In the genomic region with DNA sequence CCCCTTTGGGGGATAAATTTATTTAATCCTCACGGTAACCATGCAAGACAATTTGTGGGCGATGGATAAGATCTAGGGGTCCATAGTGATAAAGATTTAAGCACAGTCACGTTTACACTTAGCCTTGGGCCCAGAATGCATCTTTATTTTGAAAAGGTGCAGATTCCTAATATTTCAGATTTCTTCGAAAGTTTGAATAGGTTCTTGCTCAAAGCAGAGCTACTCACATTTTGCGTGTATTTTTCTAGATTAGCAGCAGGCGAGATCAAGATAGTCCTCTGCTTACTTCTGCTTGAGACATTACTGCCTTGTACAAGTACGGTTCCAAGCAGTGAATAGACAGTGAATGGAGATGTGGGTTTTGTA, we compare ENCODE assay signal across 8 cellular contexts. TPM values are rescaled to one million over a fixed set of nuclear protein-coding genes. Genes with fewer than 3 reads are reported as not detected.
A peak's percentile ranks its signal among the peaks of the same experiment; 100 is the strongest.
DNase-seq lines count a peak whose midpoint lies in the region; ATAC-seq, FAIRE-seq and TF ChIP-seq lines count a peak whose summit lies in the region.

No MANE protein-coding gene starts in this region.

- in situ Hi-C loops in GM12878 (cut with MboI) = no loop called here

- H3K27me3 Mint-ChIP-seq in HFFc6 (ENCODE audit: insufficient read depth) = no peaks in the 10 kb centered on the region

- peak overlapping the region; percentile 77 for H3K9ac ChIP-seq in GM12878 (ENCODE audit: control insufficient read depth, insufficient read depth, low read length)

- TF ChIP-seq CTCF in AG10803 (conservative IDR thresholded peaks at IDR 0.05; ENCODE audit: low read length) (no peak), HFFc6 (IDR thresholded peaks at IDR 0.05) (no peak), GM12878 (IDR thresholded peaks at IDR 0.05 in 2 of 3, conservative IDR thresholded peaks at IDR 0.05 in 1 of 3; ENCODE audit: control insufficient read depth in 2 of 3, extremely low read depth in 1 of 3, insufficient read depth in 1 of 3, low read depth in 3 of 3, low read length in 3 of 3) (no peak)

- TF ChIP-seq POLR2A in GM12878 (IDR thresholded peaks at IDR 0.05; ENCODE audit: low read depth, low read length) = no peak

- DNase-seq in AG10803 (ENCODE audit: low read depth) (peak; percentile 17), HFFc6 (no peak), GM12878 (ENCODE audit: low read depth, low spot score) (no peak), NCI-H510A treated with DMSO at 0.1 percent for 48 hours (lab: John Stamatoyannopoulos, UW) (no peak), dedifferentiated amniotic fluid mesenchymal stem cell (ENCODE audit: extremely low spot score) (no peak)
- DNase-seq in activated CD4-positive, alpha-beta T cell treated with anti-CD3 and anti-CD28 coated beads for 4 hours = no peak

- peaks cover 17% of the 10 kb centered on the region for H3K79me2 ChIP-seq in GM12878 (ENCODE audit: control insufficient read depth, insufficient read depth, low read length)

- no peaks in the 10 kb centered on the region for H3K9me3 Mint-ChIP-seq in HFFc6

- ATAC-seq in GM12878 = peak; percentile 18; the same call in 2 of the 3 replicates
- ATAC-seq in GM18909 (IDR thresholded peaks at IDR 0.05; ENCODE audit: poor library complexity, unreplicated experiment) = no peak

- H2AFZ ChIP-seq in GM12878 (ENCODE audit: control insufficient read depth, low read depth, low read length) = peak overlapping the region; percentile 97

- H3K4me3 ChIP-seq in AG10803 (ENCODE audit: low read length) (peak overlapping the region; percentile 83), GM12878 (peak overlapping the region; percentile 83), mesodermal cell (ENCODE audit: extremely low read depth, insufficient read depth, low read length, poor library complexity, severe bottlenecking) (peak overlapping the region; percentile 73)

- H4K20me1 ChIP-seq in GM12878 (ENCODE audit: control insufficient read depth, insufficient read depth) = no peaks in the 10 kb centered on the region

- H3K36me3 ChIP-seq in GM12878 (ENCODE audit: control insufficient read depth in 2 of 2, insufficient read depth in 2 of 2, low read length in 1 of 2) (peaks cover 0 to 4% of the 10 kb centered on the region in 2 experiments; a peak in 2 of 4 replicates), mesodermal cell (ENCODE audit: control insufficient read depth, insufficient read depth, low read length) (peaks cover 12% of the 10 kb centered on the region)

- H3K36me3 Mint-ChIP-seq in HFFc6 (ENCODE audit: low read depth) = peaks cover 21% of the 10 kb centered on the region; the same call in 1 of the 2 replicates

- peaks cover 7% of the 10 kb centered on the region; the same call in 1 of the 2 replicates for H3K4me1 ChIP-seq in GM12878 (ENCODE audit: control insufficient read depth, insufficient read depth, low read length)
- H3K4me1 ChIP-seq in mesodermal cell (ENCODE audit: control insufficient read depth, insufficient read depth, low read length, poor library complexity, severe bottlenecking) = peaks cover 10% of the 10 kb centered on the region

- peak overlapping the region; percentile 92 for H3K27ac Mint-ChIP-seq in HFFc6

- FAIRE-seq in GM12878 (lab: Jason Lieb, UNC) = no peak

- peak overlapping the region; percentile 91 for H3K4me2 ChIP-seq in GM12878 (ENCODE audit: control insufficient read depth, insufficient read depth)

- H3K4me3 Mint-ChIP-seq in HFFc6 = peak overlapping the region; percentile 97

- POLR2A ChIA-PET in GM12878 (lab: Charles Lee) = no interaction called here

- SMC1A ChIA-PET in GM12878 (lab: Charles Lee; ENCODE audit: uncharacterized antibody, unreplicated experiment) = interaction anchor here (0.7 to 2.7 kb wide), 8 partner anchors 8 to 441 kb away, joined by 3 to 10 read pairs (median 5); no protein-coding TSS in a partner anchor

- intact Hi-C loops in GM12878 (cut with micrococcal nuclease; ENCODE audit: unreplicated experiment) = loop anchor here (1.0 kb wide), 1 partner anchor 96 kb away; no protein-coding TSS in a partner anchor

- 9% methylated on average over 7 of the region's 7 CpGs for WGBS in GM12878 (ENCODE audit: insufficient coverage, insufficient replicate concordance, low lambda C conversion rate, missing lambda C conversion rate)
- 18 to 37% methylated on average over 4 to 6 of the region's 7 CpGs for WGBS in mesodermal cell (ENCODE audit: insufficient coverage in 2 of 2), 2 experiments

- TF ChIP-seq RAD21 in GM12878 (IDR thresholded peaks at IDR 0.05; ENCODE audit: insufficient read depth, low read depth, low read length) = no peak

- BruUV-seq in GM12878 (replicated peaks; lab: Mats Ljungman, UMichigan) = no TSS peak

- CTCF ChIA-PET in GM12878 (lab: Yijun Ruan, JAX) = interaction anchor here (0.7 to 2.5 kb wide), 5 partner anchors 8 to 397 kb away, joined by 3 to 8 read pairs (median 3); no protein-coding TSS in a partner anchor

- no peak for TF ChIP-seq EP300 in GM12878 (IDR thresholded peaks at IDR 0.05; ENCODE audit: borderline replicate concordance in 1 of 2, control insufficient read depth in 1 of 2, low read depth in 2 of 2, low read length in 2 of 2)

- no peaks in the 10 kb centered on the region; a peak in 1 of 4 replicates for H3K27me3 ChIP-seq in GM12878 (replicated peaks in 1 of 2; ENCODE audit: control insufficient read depth in 2 of 2, insufficient read depth in 2 of 2, low read length in 1 of 2)

- RAD21 ChIA-PET in GM12878 (lab: Charles Lee; ENCODE audit: unreplicated experiment) = interaction anchor here (1.1 to 2.5 kb wide), 3 partner anchors 12 to 137 kb away, joined by 3 to 14 read pairs (median 5); no protein-coding TSS in a partner anchor

- peaks cover 60% of the 10 kb centered on the region for H3K4me1 Mint-ChIP-seq in HFFc6 (ENCODE audit: low read depth)

- H3K9me3 ChIP-seq in GM12878 (replicated peaks; ENCODE audit: control insufficient read depth, insufficient read depth, low read length) = no peaks in the 10 kb centered on the region
- peaks cover 8% of the 10 kb centered on the region for H3K9me3 ChIP-seq in mesodermal cell (ENCODE audit: control insufficient read depth, low read length)

- H3K27ac ChIP-seq in GM12878 (ENCODE audit: control insufficient read depth, insufficient read depth) (peak overlapping the region; percentile 78), mesodermal cell (ENCODE audit: low read depth, low read length, severe bottlenecking) (peak overlapping the region; percentile 98)

RNA-seq across cellular contexts. Expression of gene TSEN15, which starts 0.6 kb away (rescaled TPM):
- total RNA-seq in HFFc6 (2021; fragmentation: NEBNext Ultra II Directional; extraction: Animal tissue kit (Norgen Biotek cat#: 25700)) = 10 to 100 TPM; 32.7 to 47.0 (median 40.4) TPM
- 59.5 and 62.3 TPM in 2 replicates for total RNA-seq in GM12878 (2013; cell fraction: nucleolus; rRNA removed)
- total RNA-seq in GM12878 (2014; rRNA removed) (80.9 and 90.9 TPM in 2 replicates), GM12878 (2014; rRNA removed; fragmentation: Illumina TruSeq; extraction: Trizol) (69.8 and 70.3 TPM in 2 replicates), GM12878 (2021) (51.0 and 53.2 TPM in 2 replicates)
- polyA plus RNA-seq in GM12878 (2011; ENCODE audit: low read depth) = 11.1 TPM
- polyA plus RNA-seq in GM12878 (2011; rRNA removed) (70.6 and 93.5 TPM in 2 replicates), GM12878 (2014; fragmentation: Illumina TruSeq; extraction: Trizol) (71.3 and 95.7 TPM in 2 replicates), GM12878 (2014; fragmentation: Nextera tagmentation; extraction: Ambion mirVana) (10 to 100 TPM; 21.1 to 35.1 TPM), GM12878 (2014; rRNA removed) (56.9 and 59.2 TPM in 2 replicates), GM12878 (2016; fragmentation: Nextera tagmentation; extraction: Ambion mirVana) (100 to 1,000 TPM; 132 to 136 TPM)
- 35.9 and 42.2 TPM in 2 replicates for polyA plus RNA-seq in GM12878 (2011; cell fraction: cytosol; rRNA removed)
- polyA plus RNA-seq in GM12878 (2011; cell fraction: nucleus; rRNA removed) = 35.8 and 39.3 TPM in 2 replicates
- 15.6 and 19.6 TPM in 2 replicates for polyA plus RNA-seq in GM12878 (2012)
- polyA minus RNA-seq in GM12878 (2011; rRNA and poly(A)+ RNA removed) = 36.0 and 50.2 TPM in 2 replicates
- 20.4 and 23.7 TPM in 2 replicates for polyA minus RNA-seq in GM12878 (2011; cell fraction: cytosol; rRNA and poly(A)+ RNA removed)
- 40.5 and 60.3 TPM in 2 replicates for polyA minus RNA-seq in GM12878 (2011; cell fraction: nucleus; rRNA and poly(A)+ RNA removed)
- 44.9 TPM for polyA plus RNA-seq in mesodermal cell (2013, experiment 1 of 2)
- 57.5 TPM for polyA plus RNA-seq in mesodermal cell (2013, experiment 2 of 2)

RNA-seq across cellular contexts. Expression of gene COLGALT2, which starts 14.6 kb away (rescaled TPM):
- 1 to 10 TPM; 3.4 to 5.4 (median 4.6) TPM for total RNA-seq in HFFc6 (2021; fragmentation: NEBNext Ultra II Directional; extraction: Animal tissue kit (Norgen Biotek cat#: 25700))
- 2.6 and 2.9 TPM in 2 replicates for total RNA-seq in GM12878 (2013; cell fraction: nucleolus; rRNA removed)
- total RNA-seq in GM12878 (2014; rRNA removed) (0.96 and 1.1 TPM in 2 replicates), GM12878 (2014; rRNA removed; fragmentation: Illumina TruSeq; extraction: Trizol) (0.81 and 1.1 TPM in 2 replicates), GM12878 (2021) (1.5 TPM in 2 replicates)
- polyA plus RNA-seq in GM12878 (2011; ENCODE audit: low read depth) = not detected
- polyA plus RNA-seq in GM12878 (2011; rRNA removed) (0.24 and 0.31 TPM in 2 replicates), GM12878 (2014; fragmentation: Illumina TruSeq; extraction: Trizol) (1.4 and 2.1 TPM in 2 replicates), GM12878 (2014; fragmentation: Nextera tagmentation; extraction: Ambion mirVana) (under 1 TPM; 0.45 to 0.75 TPM), GM12878 (2014; rRNA removed) (0.62 and 0.83 TPM in 2 replicates), GM12878 (2016; fragmentation: Nextera tagmentation; extraction: Ambion mirVana) (under 1 TPM; 0.62 to 0.82 TPM)
- polyA plus RNA-seq in GM12878 (2011; cell fraction: cytosol; rRNA removed) = 0.27 and 0.39 TPM in 2 replicates
- 0.75 and 1.9 TPM in 2 replicates for polyA plus RNA-seq in GM12878 (2011; cell fraction: nucleus; rRNA removed)
- polyA plus RNA-seq in GM12878 (2012) = 0.08 TPM in 1 of 2 replicates, not detected in the other
- 0.15 and 0.59 TPM in 2 replicates for polyA minus RNA-seq in GM12878 (2011; rRNA and poly(A)+ RNA removed)
- polyA minus RNA-seq in GM12878 (2011; cell fraction: cytosol; rRNA and poly(A)+ RNA removed) = not detected in 2 replicates
- polyA minus RNA-seq in GM12878 (2011; cell fraction: nucleus; rRNA and poly(A)+ RNA removed) = 0.48 and 0.86 TPM in 2 replicates
- polyA plus RNA-seq in mesodermal cell (2013, experiment 1 of 2) = 5.8 TPM
- polyA plus RNA-seq in mesodermal cell (2013, experiment 2 of 2) = 4.7 TPM
